ENCODE assay signal across 19 cellular contexts in the genomic region with DNA sequence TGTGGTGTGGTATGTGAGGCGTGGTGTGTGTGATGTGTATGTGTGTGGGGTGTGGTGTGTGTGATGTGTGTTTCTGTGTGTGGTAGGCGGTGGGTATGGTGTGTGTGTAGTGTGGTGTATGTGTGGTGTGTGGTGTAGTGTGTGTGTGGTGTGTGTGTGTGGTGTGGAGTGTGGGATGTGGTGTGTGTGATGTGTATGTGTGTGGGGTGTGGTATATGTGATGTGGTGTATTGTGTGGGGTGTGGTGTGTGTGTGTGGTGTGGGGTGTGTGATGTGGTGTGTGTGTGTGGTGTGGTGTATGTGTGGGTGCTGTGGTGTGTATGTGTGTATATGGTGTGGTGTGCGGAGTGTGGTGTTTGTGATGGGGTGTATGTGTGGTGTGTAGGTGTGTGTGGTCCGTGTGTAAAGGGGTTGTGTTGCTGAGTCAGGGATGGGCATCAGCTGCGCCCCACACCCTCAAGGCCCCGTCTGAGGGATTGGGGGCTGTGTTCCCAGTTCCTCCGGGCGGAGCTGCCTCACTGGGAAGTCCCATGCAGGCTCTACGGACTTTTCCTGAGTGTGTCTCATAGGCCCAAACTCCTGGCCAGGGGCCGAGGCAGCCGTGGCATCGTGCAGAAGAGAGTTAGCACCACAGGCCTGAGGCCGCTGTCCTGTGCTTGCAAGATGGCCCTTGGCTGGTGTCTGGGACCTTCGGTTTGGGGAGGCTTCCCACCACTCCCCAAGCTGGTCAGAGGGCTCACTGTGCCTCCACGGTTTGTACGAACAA. TPM values are rescaled to one million over a fixed set of nuclear protein-coding genes. Genes with fewer than 3 reads are reported as not detected.
DNase-seq lines count a peak whose midpoint lies in the region; ATAC-seq, FAIRE-seq and TF ChIP-seq lines count a peak whose summit lies in the region.
"Had no signal": no experiment of that assay in that cellular context is flagged by ENCODE, and none has a peak within 500 bp of the region (broad histone marks: within the 10 kb centered on the region; RNA-seq: fewer than 3 reads in every experiment).

No MANE protein-coding gene starts in this region.

- H3K9me3 ChIP-seq in Panc1 (ENCODE audit: control insufficient read depth, insufficient read depth, low read depth, low read length) (no peaks in the 10 kb centered on the region), mesenchymal stem cell (ENCODE audit: control insufficient read depth, low read length) (no peaks in the 10 kb centered on the region), uterus (no peaks in the 10 kb centered on the region)
- H3K9me3 ChIP-seq: BLaER1 treated with 17β-estradiol and CSF1 and Interleukin-3, amounts not matched to agents 10 nM and 100 nM had no signal

- H3K4me3 Mint-ChIP-seq in activated CD8-positive, alpha-beta memory T cell treated with anti-CD3 and anti-CD28 coated beads, Interleukin-2, amount 10 ng/mL, durations not matched to agents 7 days and 5 days: no peak overlapping the region
- H3K4me3 Mint-ChIP-seq: CD8-positive, alpha-beta memory T cell had no signal

- in situ Hi-C loops in Panc1 (cut with HindIII; ENCODE audit: low pct_unique_long_range_greater_than_20kb, low sequenced_read_pairs): no loop called here

- TF ChIP-seq CTCF in Panc1 (IDR thresholded peaks at IDR 0.05) (no peak), uterus (IDR thresholded peaks at IDR 0.05) (no peak)

- POLR2A ChIA-PET in Panc1 (lab: Charles Lee): no interaction called here

- BruUV-seq in Panc1 (replicated peaks; lab: Mats Ljungman, UMichigan): no TSS peak

- H3K27ac ChIP-seq in Panc1 (ENCODE audit: low read length) (no peak overlapping the region), mesenchymal stem cell (ENCODE audit: low read length, poor library complexity, severe bottlenecking) (no peak overlapping the region), uterus (no peak overlapping the region)
- H3K27ac ChIP-seq: BLaER1 treated with 17β-estradiol and CSF1 and Interleukin-3, amounts not matched to agents 10 nM and 100 nM; PC-9; SK-N-MC had no signal

- no peaks in the 10 kb centered on the region for H3K36me3 Mint-ChIP-seq in activated CD8-positive, alpha-beta memory T cell treated with anti-CD3 and anti-CD28 coated beads, Interleukin-2, amount 10 ng/mL, durations not matched to agents 7 days and 5 days

- ATAC-seq in activated CD8-positive, alpha-beta memory T cell treated with anti-CD3 and anti-CD28 coated beads, Interleukin-2, amount 10 ng/mL, durations not matched to agents 7 days and 5 days: peak; percentile 30
- ATAC-seq in Panc1 (peak; percentile 82), HG03196 (IDR thresholded peaks at IDR 0.05; ENCODE audit: unreplicated experiment) (no peak), GM18511 (IDR thresholded peaks at IDR 0.05; ENCODE audit: unreplicated experiment) (no peak)

- no peak overlapping the region for H4K8ac ChIP-seq in mesenchymal stem cell (ENCODE audit: low read length)

- no peak overlapping the region for H3K9ac ChIP-seq in mesenchymal stem cell (ENCODE audit: low read length)
- H3K9ac ChIP-seq: BLaER1 treated with 17β-estradiol and CSF1 and Interleukin-3, amounts not matched to agents 10 nM and 100 nM had no signal

- no peak for FAIRE-seq in urothelium cell line (lab: Jason Lieb, UNC)
- FAIRE-seq: A204.1 had no signal

- 94% methylated on average over 16 of the region's 16 CpGs for WGBS in mesenchymal stem cell

- intact Hi-C loops in Panc1 (cut with micrococcal nuclease; ENCODE audit: unreplicated experiment) (no loop called here), uterus (cut with DNase I; ENCODE audit: low total_unique reads) (no loop called here)

- H2BK120ac ChIP-seq in mesenchymal stem cell (ENCODE audit: low read depth, low read length): no peak overlapping the region

- TF ChIP-seq POLR2A in uterus (IDR thresholded peaks at IDR 0.05): no peak

- H4K91ac ChIP-seq in mesenchymal stem cell (ENCODE audit: low read length): peak overlapping the region; percentile 14

- CTCF ChIA-PET in activated CD8-positive, alpha-beta memory T cell treated with anti-CD3 and anti-CD28 coated beads, Interleukin-2, amount 10 ng/mL, durations not matched to agents 7 days and 5 days (lab: Charles Lee): no interaction called here
- CTCF ChIA-PET in Panc1 (lab: Charles Lee): no interaction called here

- H3K4me2 ChIP-seq in mesenchymal stem cell (ENCODE audit: low read length, poor library complexity, severe bottlenecking): no peak overlapping the region
- H3K4me2 ChIP-seq: BLaER1 treated with 17β-estradiol and CSF1 and Interleukin-3, amounts not matched to agents 10 nM and 100 nM; PC-9 had no signal

- H2AFZ ChIP-seq in mesenchymal stem cell (ENCODE audit: low read depth, low read length): no peak overlapping the region
- H2AFZ ChIP-seq: PC-9 had no signal

- H2BK5ac ChIP-seq in mesenchymal stem cell (ENCODE audit: low read depth, low read length, poor library complexity, severe bottlenecking): no peak overlapping the region

- no peaks in the 10 kb centered on the region for H3K9me3 Mint-ChIP-seq in activated CD8-positive, alpha-beta memory T cell treated with anti-CD3 and anti-CD28 coated beads, Interleukin-2, amount 10 ng/mL, durations not matched to agents 7 days and 5 days (ENCODE audit: low read depth)
- H3K9me3 Mint-ChIP-seq: CD8-positive, alpha-beta memory T cell had no signal

- H3K4me1 Mint-ChIP-seq in activated CD8-positive, alpha-beta memory T cell treated with anti-CD3 and anti-CD28 coated beads, Interleukin-2, amount 10 ng/mL, durations not matched to agents 7 days and 5 days: no peaks in the 10 kb centered on the region
- H3K4me1 Mint-ChIP-seq: CD8-positive, alpha-beta memory T cell had no signal

- no peak for DNase-seq in activated CD8-positive, alpha-beta memory T cell treated with anti-CD3 and anti-CD28 coated beads, Interleukin-2, amount 10 ng/mL, durations not matched to agents 7 days and 5 days
- DNase-seq in activated CD8-positive, alpha-beta memory T cell treated with anti-CD3 and anti-CD28 coated beads, Interleukin-2, amount 50 U/mL, for 4 hours: no peak
- DNase-seq in Panc1 (ENCODE audit: low read depth, low spot score) (no peak), mesenchymal stem cell (no peak), urothelium cell line (ENCODE audit: low spot score) (peak; percentile 16), uterus (no peak)
- DNase-seq: CD8-positive, alpha-beta memory T cell; GF-D8; H7; NCI-H1048; NCI-H1436 treated with DMSO at 0.1 percent for 48 hours; NCI-H524; PC-9; Right ventricle myocardium superior had no signal

- H3K79me1 ChIP-seq in mesenchymal stem cell (replicated peaks; ENCODE audit: low read length, poor library complexity, severe bottlenecking): no peaks in the 10 kb centered on the region

- H3K23ac ChIP-seq in mesenchymal stem cell (ENCODE audit: low read length in 2 of 2): no peak overlapping the region

- no peaks in the 10 kb centered on the region for H3K27me3 ChIP-seq in Panc1 (ENCODE audit: control insufficient read depth, insufficient read depth, low read length)
- H3K27me3 ChIP-seq in mesenchymal stem cell (ENCODE audit: control insufficient read depth in 1 of 2, insufficient read depth in 1 of 2, low read length in 2 of 2): peaks cover 0 to 3% of the 10 kb centered on the region in 2 experiments
- peaks cover 0 to 3% of the 10 kb centered on the region in 2 donors for H3K27me3 ChIP-seq in uterus
- H3K27me3 ChIP-seq: BLaER1 treated with 17β-estradiol and CSF1 and Interleukin-3, amounts not matched to agents 10 nM and 100 nM had no signal

- H3K27me3 Mint-ChIP-seq in activated CD8-positive, alpha-beta memory T cell treated with anti-CD3 and anti-CD28 coated beads, Interleukin-2, amount 10 ng/mL, durations not matched to agents 7 days and 5 days: peaks cover 6% of the 10 kb centered on the region
- H3K27me3 Mint-ChIP-seq: CD8-positive, alpha-beta memory T cell had no signal

- H2AK5ac ChIP-seq in mesenchymal stem cell (ENCODE audit: low read length, severe bottlenecking): no peak overlapping the region

- H2BK12ac ChIP-seq in mesenchymal stem cell (ENCODE audit: low read length in 2 of 2): no peak overlapping the region

- H3K27ac Mint-ChIP-seq in activated CD8-positive, alpha-beta memory T cell treated with anti-CD3 and anti-CD28 coated beads, Interleukin-2, amount 10 ng/mL, durations not matched to agents 7 days and 5 days: no peak overlapping the region
- H3K27ac Mint-ChIP-seq: CD8-positive, alpha-beta memory T cell had no signal

- H3K4me3 ChIP-seq in Panc1 (ENCODE audit: low read depth in 2 of 2, low read length in 2 of 2) (no peak overlapping the region), mesenchymal stem cell (ENCODE audit: insufficient read depth in 1 of 2, low read depth in 1 of 2, low read length in 2 of 2) (no peak overlapping the region), uterus (no peak overlapping the region)
- H3K4me3 ChIP-seq: BLaER1 treated with 17β-estradiol and CSF1 and Interleukin-3, amounts not matched to agents 10 nM and 100 nM; PC-9; SK-N-MC had no signal

- H3K36me3 ChIP-seq in Panc1 (ENCODE audit: control insufficient read depth, insufficient read depth, low read length) (no peaks in the 10 kb centered on the region), mesenchymal stem cell (ENCODE audit: control insufficient read depth in 1 of 2, insufficient read depth in 2 of 2, low read depth in 1 of 2, low read length in 2 of 2) (no peaks in the 10 kb centered on the region), uterus (no peaks in the 10 kb centered on the region)
- H3K36me3 ChIP-seq: BLaER1 treated with 17β-estradiol and CSF1 and Interleukin-3, amounts not matched to agents 10 nM and 100 nM had no signal

- H3K14ac ChIP-seq in mesenchymal stem cell (ENCODE audit: low read length in 2 of 2): peak overlapping the region in 1 of 2 experiments; percentile 8

- H3K4ac ChIP-seq in mesenchymal stem cell (ENCODE audit: low read depth in 1 of 2, low read length in 2 of 2): no peak overlapping the region

- H3K18ac ChIP-seq in mesenchymal stem cell (ENCODE audit: low read depth in 1 of 2, low read length in 2 of 2): peak overlapping the region in 1 of 2 experiments; percentile 22

- no peak overlapping the region for H2BK15ac ChIP-seq in mesenchymal stem cell (ENCODE audit: low read depth, poor library complexity, severe bottlenecking)

- no peaks in the 10 kb centered on the region for H3K4me1 ChIP-seq in Panc1 (ENCODE audit: control insufficient read depth, insufficient read depth, low read length)
- peaks cover 14% of the 10 kb centered on the region for H3K4me1 ChIP-seq in mesenchymal stem cell (ENCODE audit: control insufficient read depth, insufficient read depth, low read depth, low read length)
- H3K4me1 ChIP-seq in uterus: no peaks in the 10 kb centered on the region
- H3K4me1 ChIP-seq: BLaER1 treated with 17β-estradiol and CSF1 and Interleukin-3, amounts not matched to agents 10 nM and 100 nM had no signal

RNA-seq across cellular contexts. Expression of a gene that starts 18.2 kb away (rescaled TPM):
- total RNA-seq in activated CD8-positive, alpha-beta memory T cell treated with anti-CD3 and anti-CD28 coated beads, Interleukin-2, amount 10 ng/mL, durations not matched to agents 7 days and 5 days: 100 to 1,000 TPM; 252 to 306 TPM
- total RNA-seq in Panc1 (2021; ENCODE audit: unreplicated experiment) (151 TPM), uterus (10 to 100 TPM in 1 of 4 donors, 1 to 10 TPM in 2, not detected in 1; 3.0 to 15.6 (median 3.1) TPM)
- polyA plus RNA-seq in Panc1 (2012; ENCODE audit: insufficient read length): 176 TPM
- 16.2 TPM for polyA plus RNA-seq in mesenchymal stem cell (2013, experiment 1 of 2)
- 15.9 TPM for polyA plus RNA-seq in mesenchymal stem cell (2013, experiment 2 of 2)

Comparison
In these comparisons a context has a peak if more than half of its experiments do, and no peak if none do; other contexts are left out.
1. ATAC-seq: peak in activated CD8-positive, alpha-beta memory T cell treated with anti-CD3 and anti-CD28 coated beads, Interleukin-2, amount 10 ng/mL, durations not matched to agents 7 days and 5 days (single experiment) and Panc1 (single experiment); none in HG03196 (single experiment) and GM18511 (single experiment).